In the genomic region with DNA sequence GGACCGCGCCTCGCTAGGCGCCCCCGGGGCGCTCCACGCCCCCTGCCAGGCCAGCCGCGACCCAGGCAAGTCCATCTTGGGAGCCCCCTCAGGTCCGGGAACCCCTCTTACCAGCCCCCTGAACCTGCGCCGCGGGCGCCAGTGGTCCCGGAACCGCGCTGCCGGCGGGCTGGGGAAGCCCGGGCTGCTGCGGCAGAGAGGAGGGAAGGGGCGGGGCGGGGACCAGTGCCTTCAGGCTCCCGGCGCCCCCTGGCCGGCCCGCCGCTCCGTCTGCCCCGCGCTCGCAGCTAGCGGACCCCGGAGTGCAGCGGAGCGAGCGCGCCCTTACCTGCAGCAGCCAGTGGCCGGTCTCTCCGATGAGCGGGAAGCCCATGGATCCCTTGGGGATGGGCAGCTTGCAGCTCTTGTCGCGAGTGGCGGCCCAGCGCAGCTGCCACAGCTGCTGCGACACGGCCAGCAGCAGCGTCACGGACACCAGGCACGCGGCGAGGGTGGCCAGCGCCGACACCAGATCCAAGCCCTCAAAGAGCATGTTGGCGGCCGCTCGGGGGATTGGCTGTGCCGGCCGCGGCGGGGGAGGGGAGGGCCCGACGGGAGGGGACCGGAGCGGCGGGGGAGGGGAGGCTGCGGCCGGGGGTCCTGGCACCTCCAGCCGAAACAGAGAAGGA, we compare ENCODE assay signal across 8 cellular contexts. TPM values are rescaled to one million over a fixed set of nuclear protein-coding genes. Genes with fewer than 3 reads are reported as not detected.
DNase-seq lines count a peak whose midpoint lies in the region; ATAC-seq, FAIRE-seq and TF ChIP-seq lines count a peak whose summit lies in the region.

A gene with protein sequence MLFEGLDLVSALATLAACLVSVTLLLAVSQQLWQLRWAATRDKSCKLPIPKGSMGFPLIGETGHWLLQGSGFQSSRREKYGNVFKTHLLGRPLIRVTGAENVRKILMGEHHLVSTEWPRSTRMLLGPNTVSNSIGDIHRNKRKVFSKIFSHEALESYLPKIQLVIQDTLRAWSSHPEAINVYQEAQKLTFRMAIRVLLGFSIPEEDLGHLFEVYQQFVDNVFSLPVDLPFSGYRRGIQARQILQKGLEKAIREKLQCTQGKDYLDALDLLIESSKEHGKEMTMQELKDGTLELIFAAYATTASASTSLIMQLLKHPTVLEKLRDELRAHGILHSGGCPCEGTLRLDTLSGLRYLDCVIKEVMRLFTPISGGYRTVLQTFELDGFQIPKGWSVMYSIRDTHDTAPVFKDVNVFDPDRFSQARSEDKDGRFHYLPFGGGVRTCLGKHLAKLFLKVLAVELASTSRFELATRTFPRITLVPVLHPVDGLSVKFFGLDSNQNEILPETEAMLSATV (minus strand): TSS at position 560 of the 668 bp plus-strand sequence. CDS start 28 bp downstream, at position 532.

- POLR2A ChIA-PET in endothelial cell of umbilical vein (lab: Charles Lee), result interaction anchor here (0.7 kb wide), 1 partner anchor 410 kb away, joined by 9 read pairs; no protein-coding TSS in a partner anchor
- POLR2A ChIA-PET in naive thymus-derived CD4-positive, alpha-beta T cell (lab: Charles Lee), result no interaction called here

- peak within 1 kb of the TSS; percentile 32 for H2AFZ ChIP-seq in endothelial cell of umbilical vein (ENCODE audit: low read depth, low read length)

- BruUV-seq in endothelial cell of umbilical vein (replicated peaks; lab: Mats Ljungman, UMichigan), result no TSS peak

- peaks cover 29 to 56% (median 47%) of the 10 kb centered on the region in 7 donors for H3K4me1 Mint-ChIP-seq in naive thymus-derived CD4-positive, alpha-beta T cell

- no peaks in the 10 kb centered on the region for H3K36me3 ChIP-seq in SJCRH30
- H3K36me3 ChIP-seq in endothelial cell of umbilical vein (ENCODE audit: control insufficient read depth in 2 of 2, extremely low read depth in 1 of 2, insufficient read depth in 2 of 2, low read length in 2 of 2), result no peaks in the 10 kb centered on the region
- no peaks in the 10 kb centered on the region for H3K36me3 ChIP-seq in naive thymus-derived CD4-positive, alpha-beta T cell (ENCODE audit: control insufficient read depth in 2 of 3, insufficient read depth in 3 of 3, low read length in 3 of 3)

- no peak within 1 kb of the TSS for H3K9ac ChIP-seq in endothelial cell of umbilical vein (replicated peaks; ENCODE audit: extremely low read depth, insufficient read depth, low read length)

- no peaks in the 10 kb centered on the region; the same call in 1 of the 2 replicates for H3K4me1 ChIP-seq in SJCRH30
- peaks cover 22% of the 10 kb centered on the region for H3K4me1 ChIP-seq in endothelial cell of umbilical vein (ENCODE audit: control insufficient read depth, extremely low read depth, insufficient read depth, low read length)
- H3K4me1 ChIP-seq in naive thymus-derived CD4-positive, alpha-beta T cell (ENCODE audit: control insufficient read depth in 2 of 2, insufficient read depth in 2 of 2, low read length in 2 of 2), result peaks cover 4 to 12% of the 10 kb centered on the region in 2 donors

- TF ChIP-seq CTCF in endothelial cell of umbilical vein (IDR thresholded peaks at IDR 0.05; ENCODE audit: extremely low read depth in 1 of 2, insufficient read depth in 1 of 2, low read depth in 1 of 2, low read length in 2 of 2), result no peak

- ATAC-seq in naive thymus-derived CD4-positive, alpha-beta T cell, result no peak
- ATAC-seq in GM21825 (IDR thresholded peaks at IDR 0.05; ENCODE audit: unreplicated experiment), result no peak

- dilution Hi-C loops in endothelial cell of umbilical vein (cut with MboI; ENCODE audit: extremely low pct_ligation_motif_present, low sequenced_read_pairs), result no loop called here

- intact Hi-C loops in endothelial cell of umbilical vein (cut with micrococcal nuclease), result no loop called here
- intact Hi-C loops in naive thymus-derived CD4-positive, alpha-beta T cell (cut with micrococcal nuclease), result loop anchor here (5.0 kb wide), 2 partner anchors 770 to 1240 kb away; partner anchors contain the start of genes ALMS1 (in 1 of the 2) and EMX1 (in 1 of the 2)

- no peaks in the 10 kb centered on the region for H4K20me1 ChIP-seq in endothelial cell of umbilical vein (replicated peaks; ENCODE audit: control insufficient read depth, extremely low read depth, insufficient read depth, low read length)

- DNase-seq in GM03348 (ENCODE audit: low spot score), result peak; percentile 22
- DNase-seq in SJCRH30, result peak; percentile 66 to 69
- peak; percentile 18 for DNase-seq in endothelial cell of umbilical vein (ENCODE audit: low read depth, low spot score)
- DNase-seq in naive thymus-derived CD4-positive, alpha-beta T cell, result no peak
- no peak for DNase-seq in NCI-H187 (lab: John Stamatoyannopoulos, UW)
- no peak for DNase-seq in H4 (ENCODE audit: low spot score)
- no peak for DNase-seq in AG08396 (ENCODE audit: low spot score)

- CTCF ChIA-PET in endothelial cell of umbilical vein (lab: Charles Lee), result interaction anchor here (0.9 to 6.6 kb wide), 5 partner anchors 10 to 543 kb away, joined by 3 to 174 read pairs (median 70); no protein-coding TSS in a partner anchor
- CTCF ChIA-PET in naive thymus-derived CD4-positive, alpha-beta T cell (lab: Charles Lee), result no interaction called here

- H3K27me3 Mint-ChIP-seq in naive thymus-derived CD4-positive, alpha-beta T cell, result peaks cover 66 to 78% (median 74%) of the 10 kb centered on the region in 5 donors

- H3K9me3 ChIP-seq in SJCRH30 (replicated peaks) (no peaks in the 10 kb centered on the region), endothelial cell of umbilical vein (replicated peaks; ENCODE audit: control insufficient read depth, insufficient read depth, low read length) (no peaks in the 10 kb centered on the region)
- peaks cover 0 to 3% (median 0%) of the 10 kb centered on the region in 3 experiments for H3K9me3 ChIP-seq in naive thymus-derived CD4-positive, alpha-beta T cell (ENCODE audit: control insufficient read depth in 2 of 3, low read length in 3 of 3)

- H3K27ac ChIP-seq in SJCRH30, result peak within 1 kb of the TSS; percentile 19; the same call in 1 of the 2 replicates
- H3K27ac ChIP-seq in endothelial cell of umbilical vein (ENCODE audit: insufficient read depth, low read depth, low read length), result no peak within 1 kb of the TSS
- H3K27ac ChIP-seq in naive thymus-derived CD4-positive, alpha-beta T cell (ENCODE audit: low read depth, low read length), result no peak within 1 kb of the TSS

- FAIRE-seq in endothelial cell of umbilical vein (lab: Jason Lieb, UNC), result no peak

- peak within 1 kb of the TSS; percentile 67 for H3K4me3 ChIP-seq in SJCRH30
- peak within 1 kb of the TSS in 2 of 3 experiments; percentile 42 for H3K4me3 ChIP-seq in endothelial cell of umbilical vein (replicated peaks in 1 of 3; ENCODE audit: insufficient read depth in 1 of 3, low read depth in 1 of 3, low read length in 3 of 3)
- H3K4me3 ChIP-seq in naive thymus-derived CD4-positive, alpha-beta T cell (ENCODE audit: low read length), result no peak within 1 kb of the TSS

- peak within 1 kb of the TSS in 1 of 9 donors; percentile 80 for H3K27ac Mint-ChIP-seq in naive thymus-derived CD4-positive, alpha-beta T cell

- no peaks in the 10 kb centered on the region for H3K9me1 ChIP-seq in endothelial cell of umbilical vein (replicated peaks; ENCODE audit: control insufficient read depth, extremely low read depth, insufficient read depth, low read length)

- H3K27me3 ChIP-seq in SJCRH30 (no peaks in the 10 kb centered on the region; the same call in 1 of the 2 replicates), endothelial cell of umbilical vein (ENCODE audit: control insufficient read depth in 2 of 2, insufficient read depth in 2 of 2, low read length in 2 of 2) (peaks cover 46 to 71% of the 10 kb centered on the region in 2 experiments)
- H3K27me3 ChIP-seq in naive thymus-derived CD4-positive, alpha-beta T cell (ENCODE audit: control insufficient read depth in 2 of 2, insufficient read depth in 2 of 2, low read length in 2 of 2), result peaks cover 6 to 22% of the 10 kb centered on the region in 2 donors

- peaks cover 0 to 6% (median 2%) of the 10 kb centered on the region in 11 donors for H3K9me3 Mint-ChIP-seq in naive thymus-derived CD4-positive, alpha-beta T cell

- H3K4me3 Mint-ChIP-seq in naive thymus-derived CD4-positive, alpha-beta T cell, result peak within 1 kb of the TSS; percentile 78 to 90 (median 85)

- peaks cover 0 to 7% (median 0%) of the 10 kb centered on the region in 5 donors for H3K36me3 Mint-ChIP-seq in naive thymus-derived CD4-positive, alpha-beta T cell

- H3K79me2 ChIP-seq in endothelial cell of umbilical vein (ENCODE audit: control insufficient read depth, insufficient read depth, low read length), result no peaks in the 10 kb centered on the region

- H3K4me2 ChIP-seq in endothelial cell of umbilical vein (ENCODE audit: insufficient read depth, low read length), result peak within 1 kb of the TSS; percentile 51

- TF ChIP-seq POLR2A in endothelial cell of umbilical vein (IDR thresholded peaks at IDR 0.05; ENCODE audit: low read depth, low read length), result no peak

TF ChIP-seq in endothelial cell of umbilical vein, 7 proteins besides CTCF, POLR2A, EP300 and RAD21:
- TF ChIP-seq GATA2 (IDR thresholded peaks at IDR 0.05; ENCODE audit: insufficient read depth, insufficient read length, low read depth, low read length) (no peak), POLR2AphosphoS5 (IDR thresholded peaks at IDR 0.05; ENCODE audit: insufficient read depth, low read depth, low read length) (no peak), EZH2 (IDR thresholded peaks at IDR 0.05; ENCODE audit: borderline replicate concordance, low read depth, low read length, severe bottlenecking) (peak; percentile 99), MYC (IDR thresholded peaks at IDR 0.05; ENCODE audit: low read depth, low read length) (no peak), FOS (IDR thresholded peaks at IDR 0.05; ENCODE audit: borderline replicate concordance, insufficient read depth, low read length) (no peak)
- TF ChIP-seq, protein P1, sequence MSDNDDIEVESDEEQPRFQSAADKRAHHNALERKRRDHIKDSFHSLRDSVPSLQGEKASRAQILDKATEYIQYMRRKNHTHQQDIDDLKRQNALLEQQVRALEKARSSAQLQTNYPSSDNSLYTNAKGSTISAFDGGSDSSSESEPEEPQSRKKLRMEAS (IDR thresholded peaks at IDR 0.05; ENCODE audit: insufficient read depth, insufficient read length), result no peak

RNA-seq across cellular contexts. Expression of the gene that starts here (rescaled TPM):
- 9.7 and 11.3 TPM in 2 replicates for total RNA-seq in SJCRH30 (2014; rRNA removed; shearing (Covaris generic))
- 0.76 and 1.1 TPM in 2 replicates for total RNA-seq in endothelial cell of umbilical vein
- 0.06 and 0.30 TPM in 2 replicates for polyA plus RNA-seq in endothelial cell of umbilical vein
- polyA plus RNA-seq in endothelial cell of umbilical vein (2011; cell fraction: cytosol; rRNA removed), result 0.35 and 0.63 TPM in 2 replicates
- 1.3 and 1.4 TPM in 2 replicates for polyA plus RNA-seq in endothelial cell of umbilical vein (2011; cell fraction: nucleus; rRNA removed)
- 1.1 and 2.4 TPM in 2 replicates for polyA plus RNA-seq in endothelial cell of umbilical vein (2012)
- polyA minus RNA-seq in endothelial cell of umbilical vein, result 0.28 and 0.34 TPM in 2 replicates
- 3.9 TPM for polyA minus RNA-seq in endothelial cell of umbilical vein (2011; cell fraction: cytosol; rRNA and poly(A)+ RNA removed)
- polyA minus RNA-seq in endothelial cell of umbilical vein (2011; cell fraction: nucleus; rRNA and poly(A)+ RNA removed), result 0.58 and 1.3 TPM in 2 replicates
- not detected for total RNA-seq in naive thymus-derived CD4-positive, alpha-beta T cell
- not detected for polyA plus RNA-seq in naive thymus-derived CD4-positive, alpha-beta T cell
- total RNA-seq in H4 (2014; rRNA removed; shearing (Covaris generic)), result 1.5 and 1.7 TPM in 2 replicates

Comparison
In these comparisons a context has a peak if more than half of its experiments do, and no peak if none do; other contexts are left out.
1. DNase-seq: peak in GM03348 (single experiment), SJCRH30 (2 of 2) and endothelial cell of umbilical vein (single experiment); none in naive thymus-derived CD4-positive, alpha-beta T cell (0 of 9), NCI-H187 (0 of 2), H4 (single experiment) and AG08396 (single experiment).